1 cellular context compared by ENCODE assay signal in the genomic region with DNA sequence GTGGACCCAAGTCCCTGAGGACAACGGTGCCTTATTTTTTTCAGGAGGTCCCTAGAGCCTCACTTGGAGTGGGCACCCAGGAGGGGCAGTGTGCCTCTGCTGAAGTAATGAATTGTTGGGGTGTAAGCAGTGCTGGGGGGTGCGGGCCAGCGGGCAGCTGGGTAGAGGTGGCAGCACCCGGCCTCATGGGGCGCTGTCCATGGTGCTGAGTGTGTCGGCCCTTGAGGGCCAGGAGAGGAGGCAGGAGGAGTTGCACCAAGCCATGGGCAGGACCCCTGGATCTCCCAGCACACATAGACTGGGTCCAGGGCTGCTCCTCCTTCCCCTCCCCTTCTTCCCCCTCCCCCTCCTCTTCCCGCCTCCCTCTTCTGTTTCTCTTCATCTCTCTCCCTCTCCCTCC.
TF ChIP-seq lines count a peak whose summit lies in the region.
"Not testable (repeated sequence)": the region's sequence is repeated elsewhere in the genome, so short reads cannot be mapped to it uniquely, and the experiment has no call there.

No MANE protein-coding gene starts in this region.

TF ChIP-seq in K562, 482 proteins besides CTCF, POLR2A, EP300 and RAD21 (continued from another document):
- TF ChIP-seq REST (CRISPR knock-in tag; IDR thresholded peaks at IDR 0.05; ENCODE audit: low read depth) (peak; percentile 90), EHMT2 (IDR thresholded peaks at IDR 0.05) (peak; percentile 80)
- TF ChIP-seq, protein P1, sequence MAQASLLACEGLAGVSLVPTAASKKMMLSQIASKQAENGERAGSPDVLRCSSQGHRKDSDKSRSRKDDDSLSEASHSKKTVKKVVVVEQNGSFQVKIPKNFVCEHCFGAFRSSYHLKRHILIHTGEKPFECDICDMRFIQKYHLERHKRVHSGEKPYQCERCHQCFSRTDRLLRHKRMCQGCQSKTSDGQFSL (CRISPR knock-in tag; IDR thresholded peaks at IDR 0.05), result peak; percentile 51; the same call in 1 of the 2 replicates
- TF ChIP-seq, protein P1 (tag; IDR thresholded peaks at IDR 0.05), result not testable (repeated sequence)
